In genomic region chr20:50315811-50316551, GRCh38 we compare ENCODE assay signal across 20 cellular contexts.
A peak's percentile ranks its signal among the peaks of the same experiment; 100 is the strongest.
DNase-seq lines count a peak whose midpoint lies in the region; ATAC-seq, FAIRE-seq and TF ChIP-seq lines count a peak whose summit lies in the region.
"Had no signal": no experiment of that assay in that cellular context is flagged by ENCODE, and none has a peak within 500 bp of the region (broad histone marks: within the 10 kb centered on the region; RNA-seq: fewer than 3 reads in every experiment).

No MANE protein-coding gene starts in this region.

- H3K36me3 Mint-ChIP-seq in CD8-positive, alpha-beta T cell, result no peaks in the 10 kb centered on the region

- no peak overlapping the region for H2AK5ac ChIP-seq in H1 (ENCODE audit: low read depth, low read length)

- no peak overlapping the region for H3K9ac ChIP-seq in H1 (replicated peaks in 1 of 4; ENCODE audit: extremely low read depth in 1 of 4, low read depth in 3 of 4, low read length in 3 of 4)
- H3K9ac ChIP-seq: KMS-11 had no signal

- peaks cover 14% of the 10 kb centered on the region for H3K27me3 Mint-ChIP-seq in CD8-positive, alpha-beta T cell (ENCODE audit: low read depth)

- no peak overlapping the region for H4K5ac ChIP-seq in H1 (ENCODE audit: insufficient read length, low read depth, low read length)

- H3K4me1 Mint-ChIP-seq in CD8-positive, alpha-beta T cell (ENCODE audit: low read depth), result no peaks in the 10 kb centered on the region
- H3K4me1 Mint-ChIP-seq: B cell had no signal

- WGBS in H1 (ENCODE audit: extremely low coverage in 1 of 2, insufficient coverage in 1 of 2, insufficient read length in 1 of 2, insufficient replicate concordance in 2 of 2, low coverage in 1 of 2, low lambda C conversion rate in 2 of 2, missing lambda C conversion rate in 1 of 2), 2 experiments, result 88% methylated on average over 1 of the region's 1 CpG; no CpG with 5 or more reads in 1 of the 2 experiments
- WGBS in right cardiac atrium, result 32% methylated on average over 1 of the region's 1 CpG
- WGBS in sigmoid colon, 2 donors, result 91% methylated on average over 1 of the region's 1 CpG
- 59 to 64% methylated on average over 1 of the region's 1 CpG for WGBS in upper lobe of left lung, 2 donors

- peaks cover 61% of the 10 kb centered on the region for H3F3A ChIP-seq in PC-9 (ENCODE audit: insufficient read depth, low read depth)

- no peaks in the 10 kb centered on the region for H3K23me2 ChIP-seq in H1 (ENCODE audit: low read depth, low read length)

- H3K79me2 ChIP-seq in PC-9 (ENCODE audit: low read depth), result peaks cover 54% of the 10 kb centered on the region
- no peaks in the 10 kb centered on the region for H3K79me2 ChIP-seq in H1 (ENCODE audit: control insufficient read depth in 1 of 2, insufficient read depth in 2 of 2, low read length in 2 of 2)

- ATAC-seq in right cardiac atrium, result no peak
- ATAC-seq in upper lobe of left lung (ENCODE audit: low FRiP score in 2 of 2), result no peak
- no peak for ATAC-seq in CD8-positive, alpha-beta T cell
- ATAC-seq: Panc1 had no signal

- H3K36me3 ChIP-seq in PC-9 (ENCODE audit: low read depth), result peaks cover 24% of the 10 kb centered on the region
- H3K36me3 ChIP-seq in H1 (ENCODE audit: control insufficient read depth in 2 of 4, insufficient read depth in 4 of 4, low read length in 3 of 4), result no peaks in the 10 kb centered on the region
- H3K36me3 ChIP-seq in sigmoid colon, result no peaks in the 10 kb centered on the region
- H3K36me3 ChIP-seq in upper lobe of left lung, result no peaks in the 10 kb centered on the region
- H3K36me3 ChIP-seq in CD8-positive, alpha-beta T cell (ENCODE audit: insufficient read depth, low read length), result no peaks in the 10 kb centered on the region

- H2AFZ ChIP-seq in PC-9 (no peak overlapping the region), H1 (ENCODE audit: low read length) (no peak overlapping the region)

- no peak overlapping the region for H3K14ac ChIP-seq in H1 (ENCODE audit: insufficient read length)

- 0 out of 2 replicates have a peak overlapping the region, but pooled peaks have one; percentile 94 for H3K27ac ChIP-seq in PC-9
- H3K27ac ChIP-seq in H1 (ENCODE audit: low read depth, low read length), result no peak overlapping the region
- H3K27ac ChIP-seq in right cardiac atrium (ENCODE audit: low read length), result peak overlapping the region; percentile 45
- H3K27ac ChIP-seq in sigmoid colon, result peak overlapping the region in 1 of 4 donors; percentile 9
- H3K27ac ChIP-seq in upper lobe of left lung, result peak overlapping the region in 1 of 4 donors; percentile 40
- no peak overlapping the region for H3K27ac ChIP-seq in CD8-positive, alpha-beta T cell (ENCODE audit: low read depth, low read length)
- H3K27ac ChIP-seq: KMS-11 had no signal

- no peaks in the 10 kb centered on the region for H3K27me3 ChIP-seq in PC-9 (ENCODE audit: insufficient read depth, low read depth)
- H3K27me3 ChIP-seq in H1 (replicated peaks in 1 of 4; ENCODE audit: control insufficient read depth in 3 of 4, extremely low read depth in 1 of 4, insufficient read depth in 3 of 4, low read length in 3 of 4), result no peaks in the 10 kb centered on the region
- no peaks in the 10 kb centered on the region for H3K27me3 ChIP-seq in right cardiac atrium (ENCODE audit: control insufficient read depth, insufficient read depth)
- H3K27me3 ChIP-seq in sigmoid colon, result no peaks in the 10 kb centered on the region
- H3K27me3 ChIP-seq in upper lobe of left lung, result no peaks in the 10 kb centered on the region
- H3K27me3 ChIP-seq in CD8-positive, alpha-beta T cell (ENCODE audit: insufficient read depth, low read length), result no peaks in the 10 kb centered on the region

- H3K9me3 Mint-ChIP-seq in CD8-positive, alpha-beta T cell, result peaks cover 6% of the 10 kb centered on the region
- H3K9me3 Mint-ChIP-seq: CD4-positive, alpha-beta T cell had no signal

- no peak overlapping the region for H2BK20ac ChIP-seq in H1 (ENCODE audit: low read length)

- H2BK12ac ChIP-seq in H1 (ENCODE audit: low read depth, low read length), result 0 out of 2 replicates have a peak overlapping the region, but pooled peaks have one; percentile 9

- CTCF ChIA-PET in PC-9 (lab: Charles Lee) (no interaction called here), H1 (lab: Charles Lee; ENCODE audit: partially characterized antibody) (interaction anchor here (0.6 to 2.5 kb wide), 5 partner anchors 8 to 195 kb away, joined by 3 to 8 read pairs (median 4); no protein-coding TSS in a partner anchor)
- CTCF ChIA-PET in CD8-positive, alpha-beta T cell (lab: Charles Lee), result no interaction called here

- H3K4ac ChIP-seq in H1 (replicated peaks; ENCODE audit: insufficient read length, low read depth, low read length), result no peak overlapping the region

- TF ChIP-seq POLR2A in H1 (IDR thresholded peaks at IDR 0.05; ENCODE audit: control extremely low read depth in 1 of 2, low read depth in 2 of 2, low read length in 2 of 2) (no peak), sigmoid colon (IDR thresholded peaks at IDR 0.05) (no peak), upper lobe of left lung (IDR thresholded peaks at IDR 0.05) (no peak)

- no peaks in the 10 kb centered on the region for H4K20me1 ChIP-seq in PC-9 (ENCODE audit: insufficient read depth)
- no peaks in the 10 kb centered on the region for H4K20me1 ChIP-seq in H1 (replicated peaks in 1 of 2; ENCODE audit: control insufficient read depth in 1 of 2, insufficient read depth in 2 of 2, low read length in 2 of 2)

- no peak overlapping the region for H2BK15ac ChIP-seq in H1 (ENCODE audit: low read length)

- TF ChIP-seq EP300 in H1 (IDR thresholded peaks at IDR 0.05; ENCODE audit: borderline replicate concordance in 1 of 2, low read depth in 2 of 2, low read length in 2 of 2) (no peak), sigmoid colon (IDR thresholded peaks at IDR 0.05) (no peak), upper lobe of left lung (IDR thresholded peaks at IDR 0.05) (no peak)

- intact Hi-C loops in PC-9 (cut with micrococcal nuclease; ENCODE audit: unreplicated experiment), result loop anchor here (5.0 kb wide), 1 partner anchor 466 kb away; no protein-coding TSS in a partner anchor
- intact Hi-C loops in right cardiac atrium (cut with DNase I), result no loop called here
- intact Hi-C loops in sigmoid colon (cut with DNase I), result no loop called here
- intact Hi-C loops in CD8-positive, alpha-beta T cell (cut with DNase I, micrococcal nuclease), result no loop called here

- H2BK5ac ChIP-seq in H1 (ENCODE audit: low read depth, low read length), result no peak overlapping the region

- no peak overlapping the region for H3K4me3 ChIP-seq in PC-9
- H3K4me3 ChIP-seq in H1 (ENCODE audit: extremely low read depth in 1 of 4, insufficient read depth in 2 of 4, low read depth in 3 of 4, low read length in 4 of 4), result no peak overlapping the region
- H3K4me3 ChIP-seq in right cardiac atrium (ENCODE audit: low read length), result no peak overlapping the region
- H3K4me3 ChIP-seq in sigmoid colon, result no peak overlapping the region
- H3K4me3 ChIP-seq in upper lobe of left lung, result no peak overlapping the region
- H3K4me3 ChIP-seq in CD8-positive, alpha-beta T cell (ENCODE audit: low read depth, low read length), result no peak overlapping the region

- peaks cover 75% of the 10 kb centered on the region for H3K4me1 ChIP-seq in PC-9 (replicated peaks; ENCODE audit: insufficient read depth)
- H3K4me1 ChIP-seq in H1 (replicated peaks in 1 of 4; ENCODE audit: control insufficient read depth in 3 of 4, insufficient read depth in 4 of 4, low read length in 3 of 4), result peaks cover 0 to 4% (median 2%) of the 10 kb centered on the region in 4 experiments; a peak in 4 of 7 replicates
- H3K4me1 ChIP-seq in right cardiac atrium (ENCODE audit: control insufficient read depth, insufficient read depth, low read length), result peaks cover 6% of the 10 kb centered on the region
- peaks cover 0 to 35% (median 33%) of the 10 kb centered on the region in 4 donors for H3K4me1 ChIP-seq in sigmoid colon
- H3K4me1 ChIP-seq in upper lobe of left lung, result peaks cover 20 to 49% (median 27%) of the 10 kb centered on the region in 4 donors
- H3K4me1 ChIP-seq in CD8-positive, alpha-beta T cell (ENCODE audit: insufficient read depth, low read length), result no peaks in the 10 kb centered on the region

- no peak overlapping the region for H2BK120ac ChIP-seq in H1 (replicated peaks; ENCODE audit: low read depth, low read length)

- H3K4me2 ChIP-seq in PC-9 (no peak overlapping the region), H1 (ENCODE audit: insufficient read depth in 1 of 2, low read depth in 2 of 2, low read length in 2 of 2) (no peak overlapping the region)
- H3K4me2 ChIP-seq: KMS-11 had no signal

- no peak overlapping the region for H3K18ac ChIP-seq in H1 (ENCODE audit: extremely low read depth, low read length)

- no peak overlapping the region for H3K23ac ChIP-seq in H1 (ENCODE audit: insufficient read length)

- no peak overlapping the region for H3K4me3 Mint-ChIP-seq in CD8-positive, alpha-beta T cell
- H3K4me3 Mint-ChIP-seq: B cell; CD4-positive, alpha-beta T cell had no signal

- H3K56ac ChIP-seq in H1 (replicated peaks; ENCODE audit: insufficient read length, low read depth, low read length), result no peak overlapping the region

- H3K9me3 ChIP-seq in PC-9 (ENCODE audit: insufficient read depth, low read depth) (no peaks in the 10 kb centered on the region), H1 (ENCODE audit: insufficient read depth in 2 of 2, low read depth in 1 of 2, low read length in 1 of 2) (no peaks in the 10 kb centered on the region), right cardiac atrium (ENCODE audit: control insufficient read depth, low read length) (no peaks in the 10 kb centered on the region), sigmoid colon (no peaks in the 10 kb centered on the region), upper lobe of left lung (no peaks in the 10 kb centered on the region)
- H3K9me3 ChIP-seq in CD8-positive, alpha-beta T cell (ENCODE audit: low read length), result no peaks in the 10 kb centered on the region

- no peak overlapping the region for H3K27ac Mint-ChIP-seq in CD8-positive, alpha-beta T cell
- H3K27ac Mint-ChIP-seq: B cell; CD4-positive, alpha-beta T cell had no signal

- no peak overlapping the region for H4K8ac ChIP-seq in H1 (ENCODE audit: extremely low read depth, insufficient read depth, low read length)

- no peak overlapping the region for H4K91ac ChIP-seq in H1 (replicated peaks; ENCODE audit: insufficient read length, low read length)

- no peaks in the 10 kb centered on the region for H3K79me1 ChIP-seq in H1 (ENCODE audit: low read depth, low read length)

- no peaks in the 10 kb centered on the region for H3K9me2 ChIP-seq in PC-9 (ENCODE audit: insufficient read depth)

- POLR2A ChIA-PET in PC-9 (lab: Charles Lee; ENCODE audit: unreplicated experiment), result no interaction called here
- POLR2A ChIA-PET in H1 (lab: Charles Lee; ENCODE audit: partially characterized antibody), result interaction anchor here (0.6 to 1.0 kb wide), 2 partner anchors 125 to 171 kb away, joined by 3 read pairs; partner anchors contain the start of gene CEBPB
- POLR2A ChIA-PET in CD8-positive, alpha-beta T cell (lab: Charles Lee), result interaction anchor here (0.5 kb wide), 1 partner anchor 1354 kb away, joined by 3 read pairs; no protein-coding TSS in a partner anchor

- no peak for DNase-seq in PC-9
- no peak for DNase-seq in H1 (ENCODE audit: low read depth in 1 of 2, low spot score in 2 of 2)
- no peak for DNase-seq in right cardiac atrium
- DNase-seq in sigmoid colon, result peak; percentile 29
- DNase-seq in upper lobe of left lung, result no peak
- DNase-seq in NCI-H1417 (lab: John Stamatoyannopoulos, UW), result no peak
- no peak for DNase-seq in CD8-positive, alpha-beta T cell
- DNase-seq in COR-L47 (lab: John Stamatoyannopoulos, UW), result no peak
- DNase-seq: CD4-positive, alpha-beta T cell; H7; MM.1S; NCI-H1105; NCI-H187 treated with DMSO at 0.1 percent for 48 hours; NCI-H2171 treated with DMSO at 0.1 percent for 48 hours; NCI-H510A; NCI-H82; SIG-M5 had no signal

- no peak for TF ChIP-seq CTCF in PC-9 (conservative IDR thresholded peaks at IDR 0.05)
- no peak for TF ChIP-seq CTCF in H1 (IDR thresholded peaks at IDR 0.05; ENCODE audit: control extremely low read depth in 1 of 3, insufficient read depth in 1 of 3, low read depth in 1 of 3, low read length in 3 of 3)
- no peak for TF ChIP-seq CTCF in sigmoid colon (IDR thresholded peaks at IDR 0.05)
- TF ChIP-seq CTCF in upper lobe of left lung (IDR thresholded peaks at IDR 0.05), result no peak
- TF ChIP-seq CTCF in CD8-positive, alpha-beta T cell (IDR thresholded peaks at IDR 0.05), result no peak

- no TSS peak for BruUV-seq in PC-9 (replicated peaks; lab: Mats Ljungman, UMichigan)

- TF ChIP-seq RAD21 in H1 (IDR thresholded peaks at IDR 0.05 in 1 of 2, conservative IDR thresholded peaks at IDR 0.05 in 1 of 2; ENCODE audit: low read depth in 2 of 2, low read length in 2 of 2), result no peak

- FAIRE-seq in H1 (lab: Jason Lieb, UNC), result no peak

Comparison
In these comparisons a context has a peak if more than half of its experiments do, and no peak if none do; other contexts are left out.
1. H3K27ac ChIP-seq: peak in PC-9 (single experiment) and right cardiac atrium (single experiment); none in H1 (single experiment) and CD8-positive, alpha-beta T cell (single experiment).